Comparison of ENCODE assay signal across 8 cellular contexts in genomic region chr4:75673959-75674328, GRCh38. TPM values are rescaled to one million over a fixed set of nuclear protein-coding genes. Genes with fewer than 3 reads are reported as not detected.
DNase-seq lines count a peak whose midpoint lies in the region; ATAC-seq, FAIRE-seq and TF ChIP-seq lines count a peak whose summit lies in the region.

No MANE protein-coding gene starts in this region.

- POLR2A ChIA-PET in GM12878 (lab: Charles Lee), result interaction anchor here (0.6 to 8.7 kb wide), 6 partner anchors 21 to 53 kb away, joined by 3 to 72 read pairs (median 6); partner anchors contain the start of gene USO1

- peaks cover 2% of the 10 kb centered on the region; the same call in 1 of the 2 replicates for H4K20me1 ChIP-seq in GM12878 (ENCODE audit: control insufficient read depth, insufficient read depth)

- TF ChIP-seq CTCF in GM12878 (IDR thresholded peaks at IDR 0.05 in 2 of 3, conservative IDR thresholded peaks at IDR 0.05 in 1 of 3; ENCODE audit: control insufficient read depth in 2 of 3, extremely low read depth in 1 of 3, insufficient read depth in 1 of 3, low read depth in 3 of 3, low read length in 3 of 3), result no peak
- TF ChIP-seq CTCF in lower lobe of right lung (IDR thresholded peaks at IDR 0.05), result no peak

- H3K4me3 ChIP-seq in GM12878 (peak overlapping the region; percentile 68), lower lobe of right lung (peak overlapping the region; percentile 74), urinary bladder (ENCODE audit: low read depth, low read length) (peak overlapping the region; percentile 71)

- in situ Hi-C loops in GM12878 (cut with MboI), result no loop called here

- H3K27me3 Mint-ChIP-seq in activated naive CD4-positive, alpha-beta T cell treated with anti-CD3 and anti-CD28 coated beads, Interleukin-2, amount 50 U/mL, for 24 hours, result no peaks in the 10 kb centered on the region

- CTCF ChIA-PET in GM12878 (lab: Yijun Ruan, JAX), result interaction anchor here (0.7 to 3.4 kb wide), 3 partner anchors 10 to 50 kb away, joined by 3 to 40 read pairs (median 3); partner anchors contain the start of gene USO1

- H3K27me3 ChIP-seq in GM12878 (replicated peaks in 1 of 2; ENCODE audit: control insufficient read depth in 2 of 2, insufficient read depth in 2 of 2, low read length in 1 of 2), result no peaks in the 10 kb centered on the region
- H3K27me3 ChIP-seq in lower lobe of right lung (ENCODE audit: low read depth), result no peaks in the 10 kb centered on the region

- peak overlapping the region; percentile 52 for H2AFZ ChIP-seq in GM12878 (ENCODE audit: control insufficient read depth, low read depth, low read length)

- H3K36me3 Mint-ChIP-seq in activated naive CD4-positive, alpha-beta T cell treated with anti-CD3 and anti-CD28 coated beads, Interleukin-2, amount 50 U/mL, for 24 hours, result no peaks in the 10 kb centered on the region

- no peak for TF ChIP-seq POLR2A in GM12878 (IDR thresholded peaks at IDR 0.05; ENCODE audit: low read depth, low read length)

- H3K79me2 ChIP-seq in GM12878 (ENCODE audit: control insufficient read depth, insufficient read depth, low read length), result peaks cover 45% of the 10 kb centered on the region

- H3K27ac ChIP-seq in GM12878 (ENCODE audit: control insufficient read depth, insufficient read depth) (peak overlapping the region; percentile 71), lower lobe of right lung (peak overlapping the region; percentile 97), urinary bladder (ENCODE audit: low read depth) (peak overlapping the region; percentile 77)

- FAIRE-seq in GM12878 (lab: Jason Lieb, UNC), result no peak

- H3K9me3 Mint-ChIP-seq in activated naive CD4-positive, alpha-beta T cell treated with anti-CD3 and anti-CD28 coated beads, Interleukin-2, amount 50 U/mL, for 24 hours, result no peaks in the 10 kb centered on the region

- RAD21 ChIA-PET in GM12878 (lab: Charles Lee; ENCODE audit: unreplicated experiment), result interaction anchor here (0.5 to 3.7 kb wide), 5 partner anchors 11 to 53 kb away, joined by 3 to 28 read pairs (median 3); partner anchors contain the start of gene USO1

- peak overlapping the region; percentile 99 for H3K27ac Mint-ChIP-seq in activated naive CD4-positive, alpha-beta T cell treated with anti-CD3 and anti-CD28 coated beads, Interleukin-2, amount 50 U/mL, for 24 hours

- no peak for TF ChIP-seq RAD21 in GM12878 (IDR thresholded peaks at IDR 0.05; ENCODE audit: insufficient read depth, low read depth, low read length)

- 39% methylated on average over 5 of the region's 5 CpGs for WGBS in GM12878 (ENCODE audit: insufficient coverage, insufficient replicate concordance, low lambda C conversion rate, missing lambda C conversion rate)
- WGBS in urinary bladder, result 23% methylated on average over 5 of the region's 5 CpGs

- ATAC-seq in GM12878 (no peak), lower lobe of right lung (no peak), HG02970 (IDR thresholded peaks at IDR 0.05; ENCODE audit: low FRiP score, unreplicated experiment) (no peak)

- H3K36me3 ChIP-seq in GM12878 (ENCODE audit: control insufficient read depth in 2 of 2, insufficient read depth in 2 of 2, low read length in 1 of 2), result no peaks in the 10 kb centered on the region
- H3K36me3 ChIP-seq in lower lobe of right lung, result no peaks in the 10 kb centered on the region
- no peaks in the 10 kb centered on the region for H3K36me3 ChIP-seq in urinary bladder (ENCODE audit: insufficient read depth)

- no peak for DNase-seq in activated naive CD4-positive, alpha-beta T cell treated with anti-CD3 and anti-CD28 coated beads, Interleukin-2, amount 50 U/mL, for 16 hours
- DNase-seq in GM12878 (ENCODE audit: low read depth, low spot score), result no peak
- DNase-seq in lower lobe of right lung, result no peak
- DNase-seq in NCI-H1105 treated with DMSO at 0.1 percent for 48 hours (lab: John Stamatoyannopoulos, UW), result no peak
- DNase-seq in NCI-H1092 treated with DMSO at 0.1 percent for 48 hours (lab: John Stamatoyannopoulos, UW), result no peak

- H3K4me2 ChIP-seq in GM12878 (ENCODE audit: control insufficient read depth, insufficient read depth), result peak overlapping the region; percentile 60

- TF ChIP-seq EP300 in GM12878 (IDR thresholded peaks at IDR 0.05; ENCODE audit: borderline replicate concordance in 1 of 2, control insufficient read depth in 1 of 2, low read depth in 2 of 2, low read length in 2 of 2), result no peak

- SMC1A ChIA-PET in GM12878 (lab: Charles Lee; ENCODE audit: uncharacterized antibody, unreplicated experiment), result interaction anchor here (0.6 to 8.5 kb wide), 10 partner anchors 10 to 106 kb away, joined by 3 to 98 read pairs (median 3); partner anchors contain the start of gene USO1

- intact Hi-C loops in GM12878 (cut with micrococcal nuclease; ENCODE audit: unreplicated experiment) (loop anchor here (1.0 to 2.0 kb wide), 2 partner anchors 25 to 50 kb away; partner anchors contain the start of gene USO1), lower lobe of right lung (cut with DNase I) (no loop called here)

- H3K4me1 ChIP-seq in GM12878 (ENCODE audit: control insufficient read depth, insufficient read depth, low read length) (peaks cover 5% of the 10 kb centered on the region; the same call in 1 of the 2 replicates), lower lobe of right lung (peaks cover 37% of the 10 kb centered on the region), urinary bladder (ENCODE audit: insufficient read depth) (no peaks in the 10 kb centered on the region)

- H3K9me3 ChIP-seq in GM12878 (replicated peaks; ENCODE audit: control insufficient read depth, insufficient read depth, low read length) (no peaks in the 10 kb centered on the region), lower lobe of right lung (no peaks in the 10 kb centered on the region)

- peaks cover 36% of the 10 kb centered on the region for H3K4me1 Mint-ChIP-seq in activated naive CD4-positive, alpha-beta T cell treated with anti-CD3 and anti-CD28 coated beads, Interleukin-2, amount 50 U/mL, for 24 hours

- peak overlapping the region; percentile 95 for H3K9ac ChIP-seq in GM12878 (ENCODE audit: control insufficient read depth, insufficient read depth, low read length)

- TSS peak; percentile 99 for BruUV-seq in GM12878 (replicated peaks; lab: Mats Ljungman, UMichigan)

- H3K4me3 Mint-ChIP-seq in activated naive CD4-positive, alpha-beta T cell treated with anti-CD3 and anti-CD28 coated beads, Interleukin-2, amount 50 U/mL, for 24 hours, result peak overlapping the region; percentile 98

RNA-seq across cellular contexts. Expression of gene G3BP2, which starts 0.7 kb away (rescaled TPM):
- total RNA-seq in GM12878 (2013; cell fraction: nucleolus; rRNA removed), result 106 and 108 TPM in 2 replicates
- total RNA-seq in GM12878 (2014; rRNA removed) (107 and 123 TPM in 2 replicates), GM12878 (2014; rRNA removed; fragmentation: Illumina TruSeq; extraction: Trizol) (145 and 149 TPM in 2 replicates), GM12878 (2021) (160 and 167 TPM in 2 replicates), lower lobe of right lung (101 TPM), urinary bladder (145 TPM)
- polyA plus RNA-seq in GM12878 (2011; ENCODE audit: low read depth), result 56.2 TPM
- polyA plus RNA-seq in GM12878 (2011; rRNA removed) (112 and 166 TPM in 2 replicates), GM12878 (2014; fragmentation: Illumina TruSeq; extraction: Trizol) (176 and 211 TPM in 2 replicates), GM12878 (2014; fragmentation: Nextera tagmentation; extraction: Ambion mirVana) (10 to 100 TPM; 22.2 to 27.9 TPM), GM12878 (2014; rRNA removed) (81.8 and 97.1 TPM in 2 replicates), GM12878 (2016; fragmentation: Nextera tagmentation; extraction: Ambion mirVana) (10 to 100 TPM; 62.7 to 67.7 TPM), urinary bladder (76.8 TPM)
- polyA plus RNA-seq in GM12878 (2011; cell fraction: cytosol; rRNA removed), result 39.6 and 49.1 TPM in 2 replicates
- 37.8 and 48.3 TPM in 2 replicates for polyA plus RNA-seq in GM12878 (2011; cell fraction: nucleus; rRNA removed)
- 69.8 and 79.6 TPM in 2 replicates for polyA plus RNA-seq in GM12878 (2012)
- polyA minus RNA-seq in GM12878 (2011; rRNA and poly(A)+ RNA removed), result 74.1 and 93.0 TPM in 2 replicates
- 36.3 and 40.0 TPM in 2 replicates for polyA minus RNA-seq in GM12878 (2011; cell fraction: cytosol; rRNA and poly(A)+ RNA removed)
- polyA minus RNA-seq in GM12878 (2011; cell fraction: nucleus; rRNA and poly(A)+ RNA removed), result 26.8 and 45.4 TPM in 2 replicates

RNA-seq across cellular contexts. Expression of gene CDKL2, which starts 43.6 kb away (rescaled TPM):
- not detected in 2 replicates for total RNA-seq in GM12878 (2013; cell fraction: nucleolus; rRNA removed)
- total RNA-seq in GM12878 (2014; rRNA removed) (0.06 TPM in 1 of 2 replicates, not detected in the other), GM12878 (2014; rRNA removed; fragmentation: Illumina TruSeq; extraction: Trizol) (not detected in 2 replicates), GM12878 (2021) (not detected in 2 replicates), lower lobe of right lung (20.9 TPM), urinary bladder (0.90 TPM)
- 0.08 TPM for polyA plus RNA-seq in GM12878 (2011; ENCODE audit: low read depth)
- polyA plus RNA-seq in GM12878 (2011; rRNA removed) (0.04 and 0.05 TPM in 2 replicates), GM12878 (2014; fragmentation: Illumina TruSeq; extraction: Trizol) (not detected in 2 replicates), GM12878 (2014; fragmentation: Nextera tagmentation; extraction: Ambion mirVana) (not detected), GM12878 (2014; rRNA removed) (not detected in 2 replicates), GM12878 (2016; fragmentation: Nextera tagmentation; extraction: Ambion mirVana) (under 1 TPM in 1 of 2 experiments, not detected in 1; 0.24 TPM), urinary bladder (0.15 TPM)
- polyA plus RNA-seq in GM12878 (2011; cell fraction: cytosol; rRNA removed), result not detected in 2 replicates
- polyA plus RNA-seq in GM12878 (2011; cell fraction: nucleus; rRNA removed), result not detected in 2 replicates
- polyA plus RNA-seq in GM12878 (2012), result 0.11 and 0.16 TPM in 2 replicates
- polyA minus RNA-seq in GM12878 (2011; rRNA and poly(A)+ RNA removed), result not detected in 2 replicates
- not detected in 2 replicates for polyA minus RNA-seq in GM12878 (2011; cell fraction: cytosol; rRNA and poly(A)+ RNA removed)
- not detected in 2 replicates for polyA minus RNA-seq in GM12878 (2011; cell fraction: nucleus; rRNA and poly(A)+ RNA removed)

RNA-seq across cellular contexts. Expression of gene USO1, which starts 50.4 kb away (rescaled TPM):
- total RNA-seq in GM12878 (2013; cell fraction: nucleolus; rRNA removed), result 77.8 and 90.3 TPM in 2 replicates
- 58.9 and 69.6 TPM in 2 replicates for total RNA-seq in GM12878 (2014; rRNA removed)
- total RNA-seq in GM12878 (2014; rRNA removed; fragmentation: Illumina TruSeq; extraction: Trizol), result 78.9 and 79.7 TPM in 2 replicates
- total RNA-seq in GM12878 (2021), result 44.2 and 49.2 TPM in 2 replicates
- 26.0 TPM for polyA plus RNA-seq in GM12878 (2011; ENCODE audit: low read depth)
- polyA plus RNA-seq in GM12878 (2011; rRNA removed), result 64.5 and 102 TPM in 2 replicates
- 23.5 and 27.0 TPM in 2 replicates for polyA plus RNA-seq in GM12878 (2011; cell fraction: cytosol; rRNA removed)
- polyA plus RNA-seq in GM12878 (2011; cell fraction: nucleus; rRNA removed), result 26.5 and 27.0 TPM in 2 replicates
- polyA plus RNA-seq in GM12878 (2012), result 38.0 and 55.9 TPM in 2 replicates
- polyA plus RNA-seq in GM12878 (2014; fragmentation: Illumina TruSeq; extraction: Trizol), result 69.0 and 85.5 TPM in 2 replicates
- 10 to 100 TPM; 19.4 to 25.3 TPM for polyA plus RNA-seq in GM12878 (2014; fragmentation: Nextera tagmentation; extraction: Ambion mirVana)
- 36.4 and 42.3 TPM in 2 replicates for polyA plus RNA-seq in GM12878 (2014; rRNA removed)
- 10 to 100 TPM; 60.3 to 62.9 TPM for polyA plus RNA-seq in GM12878 (2016; fragmentation: Nextera tagmentation; extraction: Ambion mirVana)
- polyA minus RNA-seq in GM12878 (2011; rRNA and poly(A)+ RNA removed), result 35.5 and 45.0 TPM in 2 replicates
- 16.2 and 21.5 TPM in 2 replicates for polyA minus RNA-seq in GM12878 (2011; cell fraction: cytosol; rRNA and poly(A)+ RNA removed)
- polyA minus RNA-seq in GM12878 (2011; cell fraction: nucleus; rRNA and poly(A)+ RNA removed), result 13.9 and 20.7 TPM in 2 replicates
- total RNA-seq in lower lobe of right lung, result 55.6 TPM
- total RNA-seq in urinary bladder, result 186 TPM
- polyA plus RNA-seq in urinary bladder, result 37.4 TPM

Comparison
In these comparisons a context has a peak if more than half of its experiments do, and no peak if none do; other contexts are left out.
1. RNA of gene CDKL2, which starts 43.6 kb away (total RNA-seq): 20.9 TPM in lower lobe of right lung (single experiment); 0.90 TPM in urinary bladder (single experiment) and 0.06 TPM in GM12878; every median in the first group is over 10 times any median in the second.
2. Peak in every context shown above with its lines, with median percentiles within 50 percentile points of each other: H3K27ac ChIP-seq and H3K4me3 ChIP-seq.